In genomic region chr5:132438276-132438645, GRCh38 we compare ENCODE assay signal across 8 cellular contexts. TPM values are rescaled to one million over a fixed set of nuclear protein-coding genes. Genes with fewer than 3 reads are reported as not detected.
A peak's percentile ranks its signal among the peaks of the same experiment; 100 is the strongest.
DNase-seq lines count a peak whose midpoint lies in the region; ATAC-seq, FAIRE-seq and TF ChIP-seq lines count a peak whose summit lies in the region.
"Not testable (repeated sequence)": the region's sequence is repeated elsewhere in the genome, so short reads cannot be mapped to it uniquely, and the experiment has no call there.

No MANE protein-coding gene starts in this region.

- not testable (repeated sequence) for ATAC-seq in activated T-cell treated with anti-CD3 and anti-CD28 coated beads, Interleukin-2, amount 50 U/mL, for 4 hours; GM12878; naive thymus-derived CD8-positive, alpha-beta T cell; stimulated activated effector memory CD8-positive, alpha-beta T cell treated with anti-CD3 and anti-CD28 coated beads, Interleukin-12 subunit alpha, Interleukin-12 subunit beta, amount 100 ng/mL, for 72 hours

- not testable (repeated sequence) for TF ChIP-seq RAD21 in SK-N-SH (IDR thresholded peaks at IDR 0.05; ENCODE audit: low read length); GM12878 (IDR thresholded peaks at IDR 0.05; ENCODE audit: insufficient read depth, low read depth, low read length)

- BruUV-seq in GM12878 (replicated peaks; lab: Mats Ljungman, UMichigan) = not testable (repeated sequence)

- TF ChIP-seq EP300 in SK-N-SH (IDR thresholded peaks at IDR 0.05; ENCODE audit: borderline replicate concordance in 1 of 2, low read depth in 1 of 2, low read length in 1 of 2); GM12878 (IDR thresholded peaks at IDR 0.05; ENCODE audit: borderline replicate concordance in 1 of 2, control insufficient read depth in 1 of 2, low read depth in 2 of 2, low read length in 2 of 2): not testable (repeated sequence)

- H3K9me2 ChIP-seq in SK-N-SH = not testable (repeated sequence)

- not testable (repeated sequence) for FAIRE-seq in GM12878 (lab: Jason Lieb, UNC)

- not testable (repeated sequence) for H3K79me2 ChIP-seq in SK-N-SH (ENCODE audit: insufficient read depth)
- H3K79me2 ChIP-seq in GM12878 (ENCODE audit: control insufficient read depth, insufficient read depth, low read length) = peaks cover 44% of the 10 kb centered on the region

- H3K4me1 Mint-ChIP-seq in CD8-positive, alpha-beta memory T cell = peaks cover 88 to 99% (median 95%) of the 10 kb centered on the region in 3 donors
- peaks cover 85% of the 10 kb centered on the region for H3K4me1 Mint-ChIP-seq in activated T-cell treated with anti-CD3 and anti-CD28 coated beads, Interleukin-2, amount 50 U/mL, for 4 hours (ENCODE audit: low read depth)
- H3K4me1 Mint-ChIP-seq in naive thymus-derived CD8-positive, alpha-beta T cell = peaks cover 49 to 95% (median 88%) of the 10 kb centered on the region in 4 donors
- H3K4me1 Mint-ChIP-seq in stimulated activated effector memory CD8-positive, alpha-beta T cell treated with anti-CD3 and anti-CD28 coated beads, Interleukin-12 subunit alpha, Interleukin-12 subunit beta, amount 100 ng/mL, for 72 hours = peaks cover 82% of the 10 kb centered on the region

- not testable (repeated sequence) for H3K9me3 Mint-ChIP-seq in CD8-positive, alpha-beta memory T cell; activated T-cell treated with anti-CD3 and anti-CD28 coated beads, Interleukin-2, amount 50 U/mL, for 4 hours; naive thymus-derived CD8-positive, alpha-beta T cell; stimulated activated effector memory CD8-positive, alpha-beta T cell treated with anti-CD3 and anti-CD28 coated beads, Interleukin-12 subunit alpha, Interleukin-12 subunit beta, amount 100 ng/mL, for 72 hours

- H2AFZ ChIP-seq in SK-N-SH (ENCODE audit: low read depth); GM12878 (ENCODE audit: control insufficient read depth, low read depth, low read length): not testable (repeated sequence)

- POLR2A ChIA-PET in CD8-positive, alpha-beta memory T cell (lab: Charles Lee) = interaction anchor here (0.9 to 4.6 kb wide), 12 partner anchors 9 to 58 kb away, joined by 3 to 47 read pairs (median 7); partner anchors contain the start of gene IRF1
- POLR2A ChIA-PET in SK-N-SH (lab: Yijun Ruan, JAX) = not testable (repeated sequence)
- POLR2A ChIA-PET in GM12878 (lab: Charles Lee) = interaction anchor here (1.0 to 6.1 kb wide), 9 partner anchors 8 to 57 kb away, joined by 3 to 76 read pairs (median 8); no protein-coding TSS in a partner anchor
- POLR2A ChIA-PET in naive thymus-derived CD8-positive, alpha-beta T cell (lab: Charles Lee) = interaction anchor here (0.6 to 5.6 kb wide), 14 partner anchors 9 to 84 kb away, joined by 3 to 47 read pairs (median 7); partner anchors contain the start of gene IRF1

- H3K27me3 Mint-ChIP-seq in CD8-positive, alpha-beta memory T cell; activated T-cell treated with anti-CD3 and anti-CD28 coated beads, Interleukin-2, amount 50 U/mL, for 4 hours (ENCODE audit: low read depth); naive thymus-derived CD8-positive, alpha-beta T cell: not testable (repeated sequence)

- H4K20me1 ChIP-seq in SK-N-SH (ENCODE audit: insufficient read depth); GM12878 (ENCODE audit: control insufficient read depth, insufficient read depth): not testable (repeated sequence)

- H3K4me2 ChIP-seq in SK-N-SH (peak overlapping the region; percentile 61; the same call in 1 of the 2 replicates), GM12878 (ENCODE audit: control insufficient read depth, insufficient read depth) (peak overlapping the region; percentile 57; the same call in 1 of the 2 replicates)

- H3K9ac ChIP-seq in SK-N-SH = peak overlapping the region; percentile 15; the same call in 1 of the 2 replicates
- peak overlapping the region; percentile 26 for H3K9ac ChIP-seq in GM12878 (ENCODE audit: control insufficient read depth, insufficient read depth, low read length)

- not testable (repeated sequence) for H3K27me3 ChIP-seq in CD8-positive, alpha-beta memory T cell (ENCODE audit: insufficient read depth, low read length, poor library complexity, severe bottlenecking); SK-N-SH (ENCODE audit: insufficient read depth); GM12878 (replicated peaks in 1 of 2; ENCODE audit: control insufficient read depth in 2 of 2, insufficient read depth in 2 of 2, low read length in 1 of 2); left ventricle myocardium inferior (ENCODE audit: low read depth)

- SMC1A ChIA-PET in GM12878 (lab: Charles Lee; ENCODE audit: uncharacterized antibody, unreplicated experiment) = interaction anchor here (1.0 to 18.8 kb wide), 11 partner anchors 9 to 52 kb away, joined by 3 to 300 read pairs (median 5); partner anchors contain the start of gene IRF1

- intact Hi-C loops in GM12878 (cut with micrococcal nuclease; ENCODE audit: unreplicated experiment); left ventricle myocardium inferior (cut with micrococcal nuclease): not testable (repeated sequence)

- not testable (repeated sequence) for H3K9me3 ChIP-seq in CD8-positive, alpha-beta memory T cell (ENCODE audit: low read length); SK-N-SH; GM12878 (replicated peaks; ENCODE audit: control insufficient read depth, insufficient read depth, low read length); left ventricle myocardium inferior (replicated peaks)

- H3K4me1 ChIP-seq in CD8-positive, alpha-beta memory T cell (ENCODE audit: insufficient read depth, low read length) = peaks cover 95% of the 10 kb centered on the region
- H3K4me1 ChIP-seq in SK-N-SH (ENCODE audit: control insufficient read depth in 1 of 2, insufficient read depth in 2 of 2, low read depth in 1 of 2, low read length in 1 of 2) (peaks cover 3 to 20% of the 10 kb centered on the region in 2 experiments; a peak in 3 of 4 replicates), GM12878 (ENCODE audit: control insufficient read depth, insufficient read depth, low read length) (peaks cover 28% of the 10 kb centered on the region), left ventricle myocardium inferior (peaks cover 99% of the 10 kb centered on the region)
- H3K4me1 ChIP-seq in urinary bladder (ENCODE audit: insufficient read depth) = not testable (repeated sequence)

- H3K4me3 ChIP-seq in CD8-positive, alpha-beta memory T cell (ENCODE audit: low read length) = peak overlapping the region; percentile 55
- not testable (repeated sequence) for H3K4me3 ChIP-seq in SK-N-SH (ENCODE audit: low read depth in 2 of 2, low read length in 1 of 2); left ventricle myocardium inferior; urinary bladder (ENCODE audit: low read depth, low read length)
- H3K4me3 ChIP-seq in GM12878 = peak overlapping the region; percentile 18; the same call in 1 of the 2 replicates

- H3K36me3 Mint-ChIP-seq in CD8-positive, alpha-beta memory T cell = peaks cover 0 to 48% (median 19%) of the 10 kb centered on the region in 3 donors
- peaks cover 14% of the 10 kb centered on the region for H3K36me3 Mint-ChIP-seq in activated T-cell treated with anti-CD3 and anti-CD28 coated beads, Interleukin-2, amount 50 U/mL, for 4 hours (ENCODE audit: insufficient read depth)
- peaks cover 0 to 13% (median 9%) of the 10 kb centered on the region in 3 donors for H3K36me3 Mint-ChIP-seq in naive thymus-derived CD8-positive, alpha-beta T cell
- H3K36me3 Mint-ChIP-seq in stimulated activated effector memory CD8-positive, alpha-beta T cell treated with anti-CD3 and anti-CD28 coated beads, Interleukin-12 subunit alpha, Interleukin-12 subunit beta, amount 100 ng/mL, for 72 hours = not testable (repeated sequence)

- in situ Hi-C loops in GM12878 (cut with MboI) = not testable (repeated sequence)

- peak overlapping the region; percentile 62 to 86 (median 74) for H3K4me3 Mint-ChIP-seq in CD8-positive, alpha-beta memory T cell
- peak overlapping the region; percentile 62 for H3K4me3 Mint-ChIP-seq in activated T-cell treated with anti-CD3 and anti-CD28 coated beads, Interleukin-2, amount 50 U/mL, for 4 hours
- peak overlapping the region; percentile 38 to 77 (median 68) for H3K4me3 Mint-ChIP-seq in naive thymus-derived CD8-positive, alpha-beta T cell
- H3K4me3 Mint-ChIP-seq in stimulated activated effector memory CD8-positive, alpha-beta T cell treated with anti-CD3 and anti-CD28 coated beads, Interleukin-12 subunit alpha, Interleukin-12 subunit beta, amount 100 ng/mL, for 72 hours = peak overlapping the region; percentile 58

- WGBS in SK-N-SH (ENCODE audit: low lambda C conversion rate) = 96% methylated on average over 3 of the region's 3 CpGs
- 100% methylated on average over 3 of the region's 3 CpGs for WGBS in GM12878 (ENCODE audit: insufficient coverage, insufficient replicate concordance, low lambda C conversion rate, missing lambda C conversion rate)
- WGBS in urinary bladder = 96% methylated on average over 3 of the region's 3 CpGs

- not testable (repeated sequence) for TF ChIP-seq POLR2A in GM12878 (IDR thresholded peaks at IDR 0.05; ENCODE audit: low read depth, low read length)

- not testable (repeated sequence) for H3F3A ChIP-seq in SK-N-SH (replicated peaks; ENCODE audit: insufficient read depth)

- H3K36me3 ChIP-seq in CD8-positive, alpha-beta memory T cell (ENCODE audit: insufficient read depth, low read length); SK-N-SH (replicated peaks in 1 of 2; ENCODE audit: control insufficient read depth in 1 of 2, insufficient read depth in 2 of 2, low read length in 1 of 2); left ventricle myocardium inferior; urinary bladder (ENCODE audit: insufficient read depth): not testable (repeated sequence)
- H3K36me3 ChIP-seq in GM12878 (ENCODE audit: control insufficient read depth in 2 of 2, insufficient read depth in 2 of 2, low read length in 1 of 2) = peaks cover 9 to 12% of the 10 kb centered on the region in 2 experiments; a peak in 3 of 4 replicates

- peak overlapping the region; percentile 45 for H3K27ac ChIP-seq in CD8-positive, alpha-beta memory T cell (ENCODE audit: low read depth, low read length)
- H3K27ac ChIP-seq in SK-N-SH (ENCODE audit: low read depth in 2 of 2, low read length in 1 of 2) = peak overlapping the region in 1 of 2 experiments; percentile 82; a peak in 2 of 4 replicates
- H3K27ac ChIP-seq in GM12878 (ENCODE audit: control insufficient read depth, insufficient read depth) = peak overlapping the region; percentile 62
- H3K27ac ChIP-seq in left ventricle myocardium inferior (replicated peaks) = peak overlapping the region; percentile 83
- H3K27ac ChIP-seq in urinary bladder (ENCODE audit: low read depth) = peak overlapping the region; percentile 82

- RAD21 ChIA-PET in GM12878 (lab: Charles Lee; ENCODE audit: unreplicated experiment) = interaction anchor here (0.9 to 7.0 kb wide), 11 partner anchors 8 to 58 kb away, joined by 3 to 59 read pairs (median 9); partner anchors contain the start of gene IRF1

- not testable (repeated sequence) for TF ChIP-seq CTCF in SK-N-SH (IDR thresholded peaks at IDR 0.05); GM12878 (IDR thresholded peaks at IDR 0.05 in 2 of 3, conservative IDR thresholded peaks at IDR 0.05 in 1 of 3; ENCODE audit: control insufficient read depth in 2 of 3, extremely low read depth in 1 of 3, insufficient read depth in 1 of 3, low read depth in 3 of 3, low read length in 3 of 3); left ventricle myocardium inferior (IDR thresholded peaks at IDR 0.05; ENCODE audit: borderline replicate concordance)

- DNase-seq in CD8-positive, alpha-beta memory T cell; SK-N-SH; activated T-cell treated with anti-CD3 and anti-CD28 coated beads, Interleukin-2, amount 50 U/mL, for 4 hours; GM12878 (ENCODE audit: low read depth, low spot score); left ventricle myocardium inferior; naive thymus-derived CD8-positive, alpha-beta T cell; stimulated activated effector memory CD8-positive, alpha-beta T cell treated with anti-CD3 and anti-CD28 coated beads, Interleukin-12 subunit alpha, Interleukin-12 subunit beta, amount 100 ng/mL, for 72 hours (ENCODE audit: low spot score in 2 of 2): not testable (repeated sequence)

- H3K27ac Mint-ChIP-seq in CD8-positive, alpha-beta memory T cell = peak overlapping the region; percentile 89 to 98 (median 94)
- peak overlapping the region; percentile 84 to 94 (median 90) for H3K27ac Mint-ChIP-seq in naive thymus-derived CD8-positive, alpha-beta T cell
- peak overlapping the region; percentile 98 for H3K27ac Mint-ChIP-seq in stimulated activated effector memory CD8-positive, alpha-beta T cell treated with anti-CD3 and anti-CD28 coated beads, Interleukin-12 subunit alpha, Interleukin-12 subunit beta, amount 100 ng/mL, for 72 hours

- CTCF ChIA-PET in CD8-positive, alpha-beta memory T cell (lab: Charles Lee) = interaction anchor here (1.0 to 5.6 kb wide), 15 partner anchors 13 to 63 kb away, joined by 3 to 41 read pairs (median 8); partner anchors contain the start of gene IRF1
- CTCF ChIA-PET in SK-N-SH (lab: Yijun Ruan, JAX) = interaction anchor here (1.4 to 1.5 kb wide), 3 partner anchors 20 to 63 kb away, joined by 3 to 4 read pairs (median 4); no protein-coding TSS in a partner anchor
- CTCF ChIA-PET in GM12878 (lab: Yijun Ruan, JAX) = interaction anchor here (0.7 to 6.2 kb wide), 12 partner anchors 9 to 70 kb away, joined by 3 to 47 read pairs (median 4); no protein-coding TSS in a partner anchor

RNA-seq across cellular contexts. Expression of gene IRF1, which starts 52.3 kb away (rescaled TPM):
- total RNA-seq in CD8-positive, alpha-beta memory T cell = 100 to 1,000 TPM; 115 to 121 TPM
- 204 TPM for polyA plus RNA-seq in CD8-positive, alpha-beta memory T cell
- polyA plus RNA-seq in SK-N-SH (2012; rRNA removed) (13.8 and 15.2 TPM in 2 replicates), GM12878 (2011; rRNA removed) (37.5 and 50.7 TPM in 2 replicates), GM12878 (2014; fragmentation: Illumina TruSeq; extraction: Trizol) (45.9 and 48.6 TPM in 2 replicates), GM12878 (2014; fragmentation: Nextera tagmentation; extraction: Ambion mirVana) (10 to 100 TPM in 1 of 2 experiments, 1 to 10 TPM in 1; 6.9 to 14.0 TPM), GM12878 (2014; rRNA removed) (55.9 and 56.1 TPM in 2 replicates), GM12878 (2016; fragmentation: Nextera tagmentation; extraction: Ambion mirVana) (10 to 100 TPM; 62.1 to 65.0 TPM), urinary bladder (26.0 TPM)
- 9.0 and 11.2 TPM in 2 replicates for polyA plus RNA-seq in SK-N-SH (2012; cell fraction: cytosol; rRNA removed)
- polyA plus RNA-seq in SK-N-SH (2012; cell fraction: nucleus; rRNA removed) = 30.4 and 31.8 TPM in 2 replicates
- 100 to 1,000 TPM; 342 to 390 (median 377) TPM for total RNA-seq in activated T-cell treated with anti-CD3 and anti-CD28 coated beads, Interleukin-2, amount 50 U/mL, for 4 hours
- 216 and 219 TPM in 2 replicates for total RNA-seq in GM12878 (2013; cell fraction: nucleolus; rRNA removed)
- total RNA-seq in GM12878 (2014; rRNA removed) (29.9 and 30.5 TPM in 2 replicates), GM12878 (2014; rRNA removed; fragmentation: Illumina TruSeq; extraction: Trizol) (41.9 and 45.3 TPM in 2 replicates), GM12878 (2021) (68.0 and 74.1 TPM in 2 replicates), left ventricle myocardium inferior (10.9 TPM), urinary bladder (16.4 TPM)
- 19.0 TPM for polyA plus RNA-seq in GM12878 (2011; ENCODE audit: low read depth)
- polyA plus RNA-seq in GM12878 (2011; cell fraction: cytosol; rRNA removed) = 60.7 and 77.3 TPM in 2 replicates
- 156 and 160 TPM in 2 replicates for polyA plus RNA-seq in GM12878 (2011; cell fraction: nucleus; rRNA removed)
- polyA plus RNA-seq in GM12878 (2012) = 32.8 and 47.6 TPM in 2 replicates
- polyA minus RNA-seq in GM12878 (2011; rRNA and poly(A)+ RNA removed) = 171 and 202 TPM in 2 replicates
- polyA minus RNA-seq in GM12878 (2011; cell fraction: cytosol; rRNA and poly(A)+ RNA removed) = 47.0 and 51.0 TPM in 2 replicates
- polyA minus RNA-seq in GM12878 (2011; cell fraction: nucleus; rRNA and poly(A)+ RNA removed) = 234 and 331 TPM in 2 replicates
- total RNA-seq in naive thymus-derived CD8-positive, alpha-beta T cell = 100 to 1,000 TPM; 116 to 127 TPM
- 100 to 1,000 TPM; 108 to 218 (median 141) TPM for polyA plus RNA-seq in naive thymus-derived CD8-positive, alpha-beta T cell
